In the genomic region with DNA sequence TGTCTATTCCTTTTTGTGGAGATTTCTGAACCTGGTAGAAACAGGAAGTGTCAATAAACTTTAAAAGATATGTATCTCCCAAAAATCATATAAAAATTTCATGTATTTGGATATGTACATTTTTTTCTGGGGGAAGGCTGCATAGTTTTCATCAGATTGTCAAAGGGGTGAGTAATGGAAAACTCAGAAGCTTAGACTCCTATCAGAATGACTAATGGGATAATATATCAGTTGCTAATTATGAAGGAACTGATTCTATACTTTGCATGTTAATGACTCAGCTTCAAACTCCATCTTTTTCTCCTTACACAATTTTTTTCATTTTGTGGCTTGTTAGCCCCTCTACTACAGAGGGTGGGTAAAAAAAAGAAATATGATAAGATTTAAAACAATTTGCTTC, we compare ENCODE assay signal across 16 cellular contexts. TPM values are rescaled to one million over a fixed set of nuclear protein-coding genes. Genes with fewer than 3 reads are reported as not detected.
DNase-seq lines count a peak whose midpoint lies in the region; ATAC-seq and TF ChIP-seq lines count a peak whose summit lies in the region.
"Had no signal": no experiment of that assay in that cellular context is flagged by ENCODE, and none has a peak within 500 bp of the region (broad histone marks: within the 10 kb centered on the region; RNA-seq: fewer than 3 reads in every experiment).

No MANE protein-coding gene starts in this region.

- H3K9me1 ChIP-seq in IMR-90 (ENCODE audit: insufficient read depth, low read length), result no peaks in the 10 kb centered on the region; the same call in 1 of the 2 replicates

- intact Hi-C loops in IMR-90 (cut with micrococcal nuclease), result no loop called here

- H4K20me1 ChIP-seq in IMR-90 (ENCODE audit: insufficient read depth, low read length), result no peaks in the 10 kb centered on the region

- no peak overlapping the region for H3K4me3 Mint-ChIP-seq in activated naive CD8-positive, alpha-beta T cell treated with anti-CD3 and anti-CD28 coated beads for 36 hours
- H3K4me3 Mint-ChIP-seq: CD8-positive, alpha-beta T cell had no signal

- H3K4me3 ChIP-seq in IMR-90 (ENCODE audit: insufficient read depth, low read depth, low read length), result no peak overlapping the region
- H3K4me3 ChIP-seq in H7 (ENCODE audit: insufficient read depth, low read depth, low read length), result no peak overlapping the region
- H3K4me3 ChIP-seq: right lobe of liver, thoracic aorta had no signal

- peaks cover 7 to 17% of the 10 kb centered on the region in 2 experiments; a peak in 3 of 4 replicates for H3K79me1 ChIP-seq in IMR-90 (ENCODE audit: low read depth in 1 of 2, low read length in 2 of 2)

- H3K14ac ChIP-seq in IMR-90 (replicated peaks; ENCODE audit: low read depth, low read length), result no peak overlapping the region

- no peaks in the 10 kb centered on the region for H3K27me3 Mint-ChIP-seq in activated naive CD8-positive, alpha-beta T cell treated with anti-CD3 and anti-CD28 coated beads for 36 hours

- no peaks in the 10 kb centered on the region for H3K9me3 ChIP-seq in IMR-90 (ENCODE audit: control insufficient read depth, insufficient read depth, low read length)
- H3K9me3 ChIP-seq: right lobe of liver, thoracic aorta had no signal

- H3K36me3 ChIP-seq in IMR-90 (ENCODE audit: control insufficient read depth, insufficient read depth, low read length), result peaks cover 29% of the 10 kb centered on the region
- H3K36me3 ChIP-seq in H7 (replicated peaks; ENCODE audit: control insufficient read depth, insufficient read depth, low read length), result peaks cover 7% of the 10 kb centered on the region

- H2AK9ac ChIP-seq in IMR-90 (replicated peaks; ENCODE audit: low read depth, low read length, poor library complexity), result no peak overlapping the region

- no peak overlapping the region for H3K56ac ChIP-seq in IMR-90 (ENCODE audit: extremely low read depth, insufficient read depth, low read length)

- no peak overlapping the region for H4K5ac ChIP-seq in IMR-90 (ENCODE audit: low read depth, low read length)

- CTCF ChIA-PET in IMR-90 (lab: Yijun Ruan, JAX), result no interaction called here

- H3K4me2 ChIP-seq in IMR-90 (ENCODE audit: low read depth, low read length), result no peak overlapping the region

- H3K4me1 Mint-ChIP-seq in activated naive CD8-positive, alpha-beta T cell treated with anti-CD3 and anti-CD28 coated beads for 36 hours, result peaks cover 3% of the 10 kb centered on the region

- no peak for TF ChIP-seq POLR2A in IMR-90 (IDR thresholded peaks at IDR 0.05; ENCODE audit: low read depth, low read length)

- no peak overlapping the region for H3K4ac ChIP-seq in IMR-90 (ENCODE audit: low read depth, low read length)

- no peak overlapping the region for H2BK5ac ChIP-seq in IMR-90 (ENCODE audit: low read depth, low read length, poor library complexity, severe bottlenecking)

- H2BK20ac ChIP-seq in IMR-90 (ENCODE audit: low read depth, low read length), result no peak overlapping the region

- no peak for TF ChIP-seq RAD21 in IMR-90 (IDR thresholded peaks at IDR 0.05; ENCODE audit: low read length)

- H3K9me3 Mint-ChIP-seq in activated naive CD8-positive, alpha-beta T cell treated with anti-CD3 and anti-CD28 coated beads for 36 hours, result no peaks in the 10 kb centered on the region
- H3K9me3 Mint-ChIP-seq: CD8-positive, alpha-beta T cell had no signal

- H3K27ac Mint-ChIP-seq in activated naive CD8-positive, alpha-beta T cell treated with anti-CD3 and anti-CD28 coated beads for 36 hours, result peak overlapping the region; percentile 83
- H3K27ac Mint-ChIP-seq: CD8-positive, alpha-beta T cell had no signal

- H3K4me1 ChIP-seq in IMR-90 (ENCODE audit: control insufficient read depth, insufficient read depth, low read length), result no peaks in the 10 kb centered on the region
- H3K4me1 ChIP-seq: right lobe of liver had no signal

- in situ Hi-C loops in IMR-90 (cut with MboI; ENCODE audit: low sequenced_read_pairs), result no loop called here

- no peak overlapping the region for H4K8ac ChIP-seq in IMR-90 (ENCODE audit: low read depth in 2 of 2, low read length in 2 of 2)

- dilution Hi-C loops in IMR-90 (cut with HindIII; ENCODE audit: low sequenced_read_pairs, unreplicated experiment), result no loop called here

- no TSS peak for BruUV-seq in IMR-90 (replicated peaks; lab: Mats Ljungman, UMichigan)

- no peak overlapping the region for H2BK15ac ChIP-seq in IMR-90 (ENCODE audit: low read depth, low read length)

- H4K91ac ChIP-seq in IMR-90 (ENCODE audit: insufficient read depth, low read depth, low read length), result no peak overlapping the region

- H3K27me3 ChIP-seq in IMR-90 (ENCODE audit: control insufficient read depth, insufficient read depth, low read length), result no peaks in the 10 kb centered on the region
- no peaks in the 10 kb centered on the region for H3K27me3 ChIP-seq in H7 (ENCODE audit: control insufficient read depth, insufficient read depth, low read length)
- H3K27me3 ChIP-seq: right lobe of liver had no signal

- no peak overlapping the region for H2AK5ac ChIP-seq in IMR-90 (ENCODE audit: low read depth, low read length)

- no peak overlapping the region for H3K23ac ChIP-seq in IMR-90 (ENCODE audit: low read depth, low read length)

- no peak overlapping the region for H3K9ac ChIP-seq in IMR-90 (ENCODE audit: low read depth, low read length)

- H3K36me3 Mint-ChIP-seq in activated naive CD8-positive, alpha-beta T cell treated with anti-CD3 and anti-CD28 coated beads for 36 hours, result peaks cover 24% of the 10 kb centered on the region

- POLR2A ChIA-PET in IMR-90 (lab: Charles Lee; ENCODE audit: unreplicated experiment), result no interaction called here

- ATAC-seq in IMR-90 (ENCODE audit: low read depth), result peak; percentile 32; the same call in 1 of the 2 replicates
- ATAC-seq: CD8-positive, alpha-beta T cell; HepG2; right lobe of liver had no signal

- no peak overlapping the region for H2BK120ac ChIP-seq in IMR-90 (ENCODE audit: low read depth, low read length)

- no peak overlapping the region for H2AFZ ChIP-seq in IMR-90 (replicated peaks; ENCODE audit: low read length, poor library complexity)

- no peak overlapping the region for H3K18ac ChIP-seq in IMR-90 (ENCODE audit: low read depth, low read length)

- H3K27ac ChIP-seq in IMR-90 (ENCODE audit: insufficient read depth, low read length), result no peak overlapping the region
- H3K27ac ChIP-seq: right lobe of liver, thoracic aorta had no signal

- TF ChIP-seq CTCF in IMR-90 (conservative IDR thresholded peaks at IDR 0.05; ENCODE audit: low read depth, low read length), result no peak

- peak; percentile 72 for DNase-seq in EL
- DNase-seq in IMR-90, result peak; percentile 31
- no peak for DNase-seq in activated naive CD8-positive, alpha-beta T cell treated with anti-CD3 and anti-CD28 coated beads for 36 hours
- DNase-seq in foreskin melanocyte, result peak; percentile 7
- DNase-seq in H7, result no peak
- DNase-seq in NCI-H2171 treated with DMSO at 0.1 percent for 48 hours (lab: John Stamatoyannopoulos, UW), result no peak
- no peak for DNase-seq in H4 (ENCODE audit: low spot score)
- DNase-seq in cortex of kidney (lab: John Stamatoyannopoulos, UW), result no peak
- DNase-seq: activated CD4-positive, CD25-positive, alpha-beta regulatory T cell; CD8-positive, alpha-beta T cell; kidney; NCI-H1694 treated with DMSO at 0.1 percent for 48 hours; NCI-H82; right lobe of liver had no signal

TF ChIP-seq in IMR-90, 13 proteins besides CTCF, POLR2A, EP300 and RAD21:
- TF ChIP-seq RCOR1 (IDR thresholded peaks at IDR 0.05; ENCODE audit: insufficient replicate concordance, low read length), result no peak
- no peak for TF ChIP-seq NFE2L2 (IDR thresholded peaks at IDR 0.05; ENCODE audit: low read depth, low read length)
- TF ChIP-seq RFX5 (IDR thresholded peaks at IDR 0.05; ENCODE audit: low read depth, low read length), result no peak
- TF ChIP-seq USF2 (IDR thresholded peaks at IDR 0.05; ENCODE audit: low read depth, low read length), result no peak
- no peak for TF ChIP-seq CEBPB (IDR thresholded peaks at IDR 0.05; ENCODE audit: low read depth, low read length)
- TF ChIP-seq SMC3 (IDR thresholded peaks at IDR 0.05; ENCODE audit: low read depth, low read length), result no peak
- no peak for TF ChIP-seq BHLHE40 (IDR thresholded peaks at IDR 0.05; ENCODE audit: low read depth, low read length)
- no peak for TF ChIP-seq CHD1 (IDR thresholded peaks at IDR 0.05; ENCODE audit: low read depth, low read length)
- no peak for TF ChIP-seq MXI1 (IDR thresholded peaks at IDR 0.05; ENCODE audit: borderline replicate concordance, low read depth, low read length)

RNA-seq across cellular contexts. Expression of gene GON4L, which starts 55.9 kb away (rescaled TPM):
- 29.4 and 30.3 TPM in 2 replicates for total RNA-seq in IMR-90 (2012; rRNA removed)
- 19.2 and 21.2 TPM in 2 replicates for polyA plus RNA-seq in IMR-90 (2012; rRNA removed)
- 7.1 and 8.6 TPM in 2 replicates for polyA plus RNA-seq in IMR-90 (2012; cell fraction: cytosol; rRNA removed)
- 47.8 and 92.4 TPM in 2 replicates for polyA plus RNA-seq in IMR-90 (2012; cell fraction: nucleus; rRNA removed; ENCODE audit: low replicate concordance)
- total RNA-seq in activated naive CD8-positive, alpha-beta T cell treated with anti-CD3 and anti-CD28 coated beads for 36 hours, result 10 to 100 TPM; 39.3 to 41.1 TPM
- 30.7 and 42.5 TPM in 2 replicates for total RNA-seq in H7 (2014; rRNA removed; shearing (Covaris generic))
- total RNA-seq in H4 (2014; rRNA removed; shearing (Covaris generic)), result 7.1 and 11.0 TPM in 2 replicates

RNA-seq across cellular contexts. Expression of gene SYT11, which starts 58.2 kb away (rescaled TPM):
- 37.8 and 43.7 TPM in 2 replicates for total RNA-seq in IMR-90 (2012; rRNA removed)
- 22.9 TPM in 2 replicates for polyA plus RNA-seq in IMR-90 (2012; rRNA removed)
- 12.1 TPM in 2 replicates for polyA plus RNA-seq in IMR-90 (2012; cell fraction: cytosol; rRNA removed)
- polyA plus RNA-seq in IMR-90 (2012; cell fraction: nucleus; rRNA removed; ENCODE audit: low replicate concordance), result 7.0 and 11.9 TPM in 2 replicates
- 10 to 100 TPM; 12.2 to 12.8 TPM for total RNA-seq in activated naive CD8-positive, alpha-beta T cell treated with anti-CD3 and anti-CD28 coated beads for 36 hours
- 9.6 and 11.0 TPM in 2 replicates for total RNA-seq in H7 (2014; rRNA removed; shearing (Covaris generic))
- total RNA-seq in H4 (2014; rRNA removed; shearing (Covaris generic)), result 2.9 and 3.4 TPM in 2 replicates

Comparison
In these comparisons a context has a peak if more than half of its experiments do, and no peak if none do; other contexts are left out.
1. DNase-seq: peak in EL (single experiment), IMR-90 (single experiment) and foreskin melanocyte (single experiment); none in activated naive CD8-positive, alpha-beta T cell treated with anti-CD3 and anti-CD28 coated beads for 36 hours (single experiment), H7 (single experiment), NCI-H2171 treated with DMSO at 0.1 percent for 48 hours (single experiment), H4 (single experiment) and cortex of kidney (single experiment).